8 cellular contexts compared by ENCODE assay signal in genomic region chr12:1629338-1630080, GRCh38. TPM values are rescaled to one million over a fixed set of nuclear protein-coding genes. Genes with fewer than 3 reads are reported as not detected.
DNase-seq lines count a peak whose midpoint lies in the region; ATAC-seq, FAIRE-seq and TF ChIP-seq lines count a peak whose summit lies in the region.

No MANE protein-coding gene starts in this region.

- no peak overlapping the region for H3K27ac ChIP-seq in endodermal cell (ENCODE audit: low read depth, low read length)
- no peak overlapping the region for H3K27ac ChIP-seq in neural cell (ENCODE audit: low read length)

- 0 to 1% methylated on average over 6 to 30 of the region's 30 CpGs for WGBS in endodermal cell (ENCODE audit: insufficient coverage in 1 of 2, insufficient read length in 1 of 2), 2 experiments

- TF ChIP-seq CTCF in endodermal cell (conservative IDR thresholded peaks at IDR 0.05) (peak; percentile 61), neural cell (IDR thresholded peaks at IDR 0.05; ENCODE audit: poor library complexity, severe bottlenecking) (no peak)

- peak overlapping the region; percentile 55 for H3K4me3 Mint-ChIP-seq in endodermal cell

- no peaks in the 10 kb centered on the region for H3F3A ChIP-seq in neural cell (ENCODE audit: insufficient read depth, low read length, poor library complexity, severe bottlenecking)

- H3K79me2 ChIP-seq in neural cell (replicated peaks; ENCODE audit: insufficient read depth, low read length), result no peaks in the 10 kb centered on the region

- H3K9me2 ChIP-seq in neural cell (ENCODE audit: insufficient read depth, low read length), result no peaks in the 10 kb centered on the region

- no peaks in the 10 kb centered on the region for H3K36me3 ChIP-seq in endodermal cell (ENCODE audit: control insufficient read depth, insufficient read depth, low read length)
- no peaks in the 10 kb centered on the region for H3K36me3 ChIP-seq in neural cell (ENCODE audit: insufficient read depth, low read length)

- no peak overlapping the region for H3K9ac ChIP-seq in endodermal cell (ENCODE audit: extremely low read depth, low read length, poor library complexity, severe bottlenecking)
- peak overlapping the region; percentile 36 for H3K9ac ChIP-seq in neural cell (ENCODE audit: low read length)

- peaks cover 9% of the 10 kb centered on the region for H3K4me1 ChIP-seq in endodermal cell (ENCODE audit: control insufficient read depth, insufficient read depth, low read length)

- ATAC-seq in HG02798 (IDR thresholded peaks at IDR 0.05; ENCODE audit: poor library complexity, unreplicated experiment), result no peak

- H2AFZ ChIP-seq in neural cell (ENCODE audit: low read depth, low read length), result no peak overlapping the region

- no peaks in the 10 kb centered on the region for H3K36me3 Mint-ChIP-seq in endodermal cell (ENCODE audit: low read depth)

- no peak for TF ChIP-seq POLR2A in GM12892 (IDR thresholded peaks at IDR 0.05; ENCODE audit: low read depth, low read length)

- no peak for FAIRE-seq in GM12892 (lab: Jason Lieb, UNC)

- H3K4me1 Mint-ChIP-seq in endodermal cell, result peaks cover 52% of the 10 kb centered on the region

- no peak overlapping the region for H3K27ac Mint-ChIP-seq in endodermal cell

- no peaks in the 10 kb centered on the region for H4K20me1 ChIP-seq in neural cell (ENCODE audit: insufficient read depth)

- no peak overlapping the region for H3K4me2 ChIP-seq in neural cell (ENCODE audit: low read length)

- TF ChIP-seq EP300 in neural cell (conservative IDR thresholded peaks at IDR 0.05; ENCODE audit: poor library complexity, severe bottlenecking), result no peak

- H3K27me3 ChIP-seq in endodermal cell (ENCODE audit: control insufficient read depth, insufficient read depth, low read length, poor library complexity, severe bottlenecking) (peaks cover 63% of the 10 kb centered on the region), neural cell (ENCODE audit: insufficient read depth, low read depth, low read length) (no peaks in the 10 kb centered on the region)

- H3K9me3 ChIP-seq in endodermal cell (ENCODE audit: control insufficient read depth, low read length) (no peaks in the 10 kb centered on the region), neural cell (ENCODE audit: low read length) (no peaks in the 10 kb centered on the region)

- H3K4me3 ChIP-seq in endodermal cell (ENCODE audit: low read length) (peak overlapping the region; percentile 75), neural cell (ENCODE audit: low read length) (peak overlapping the region; percentile 51)

- H3K9me3 Mint-ChIP-seq in endodermal cell, result no peaks in the 10 kb centered on the region

- no peak for TF ChIP-seq RAD21 in neural cell (conservative IDR thresholded peaks at IDR 0.05)

- peaks cover 87% of the 10 kb centered on the region for H3K27me3 Mint-ChIP-seq in endodermal cell (ENCODE audit: insufficient read depth)

- DNase-seq in GM12892 (ENCODE audit: insufficient read length) (peak; percentile 39), NCI-H526 (lab: John Stamatoyannopoulos, UW) (peak; percentile 46 to 73), endodermal cell (peak; percentile 88), EL (no peak), GM19238 (ENCODE audit: insufficient read length, low spot score) (no peak)
- DNase-seq in activated CD8-positive, alpha-beta memory T cell treated with anti-CD3 and anti-CD28 coated beads, Interleukin-2, amount 50 U/mL, for 48 hours, result no peak

TF ChIP-seq in neural cell, 6 proteins besides CTCF, POLR2A, EP300 and RAD21:
- no peak for TF ChIP-seq TAF1 (IDR thresholded peaks at IDR 0.05; ENCODE audit: low read depth)

RNA-seq across cellular contexts. Expression of gene WNT5B, which starts 0.5 kb away (rescaled TPM):
- 5.2 TPM for polyA plus RNA-seq in GM12892 (2012; ENCODE audit: missing spikeins)
- 1 to 10 TPM in 1 of 2 donors, under 1 TPM in 1; 0.71 to 6.1 TPM for total RNA-seq in endodermal cell
- polyA plus RNA-seq in endodermal cell (2013, experiment 1 of 2), result 9.0 TPM
- 8.2 TPM for polyA plus RNA-seq in endodermal cell (2013, experiment 2 of 2)
- 17.0 and 17.4 TPM in 2 replicates for polyA plus RNA-seq in neural cell
- polyA minus RNA-seq in neural cell, result 23.3 and 28.7 TPM in 2 replicates

RNA-seq across cellular contexts. Expression of gene FBXL14, which starts 35.1 kb away (rescaled TPM):
- 2.9 TPM for polyA plus RNA-seq in GM12892 (2012; ENCODE audit: missing spikeins)
- 10 to 100 TPM in 1 of 2 donors, 1 to 10 TPM in 1; 10.0 to 20.4 TPM for total RNA-seq in endodermal cell
- 18.1 TPM for polyA plus RNA-seq in endodermal cell (2013, experiment 1 of 2)
- 16.8 TPM for polyA plus RNA-seq in endodermal cell (2013, experiment 2 of 2)
- 15.1 and 21.8 TPM in 2 replicates for polyA plus RNA-seq in neural cell
- 49.3 and 63.3 TPM in 2 replicates for polyA minus RNA-seq in neural cell

Comparison
In these comparisons a context has a peak if more than half of its experiments do, and no peak if none do; other contexts are left out.
1. DNase-seq: peak in GM12892 (single experiment), NCI-H526 (2 of 2) and endodermal cell (single experiment); none in EL (single experiment), activated CD8-positive, alpha-beta memory T cell treated with anti-CD3 and anti-CD28 coated beads, Interleukin-2, amount 50 U/mL, for 48 hours (single experiment) and GM19238 (single experiment).